ENCODE assay signal across 2 cellular contexts in the genomic region with DNA sequence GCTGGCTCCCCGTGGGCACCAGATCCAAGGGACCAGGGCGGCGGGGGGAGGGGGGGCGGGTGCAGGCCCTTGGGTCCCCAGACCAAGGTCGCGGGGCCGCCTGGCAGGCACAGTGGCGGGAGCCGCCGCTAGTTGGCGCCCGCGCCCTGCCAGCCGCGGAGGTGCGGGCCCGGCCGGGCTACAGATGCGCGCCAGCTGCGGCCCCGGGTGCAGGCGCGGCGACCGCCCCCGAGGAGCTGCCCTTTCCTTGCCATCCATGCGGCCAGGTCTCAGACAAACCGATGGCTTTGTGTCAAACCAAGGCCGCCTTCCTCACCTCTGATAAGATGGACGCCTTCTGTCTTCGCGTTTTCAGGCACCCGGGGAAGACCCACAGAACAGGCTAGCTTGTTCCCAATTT.
A peak's percentile ranks its signal among the peaks of the same experiment; 100 is the strongest.
TF ChIP-seq lines count a peak whose summit lies in the region.

No MANE protein-coding gene starts in this region.

TF ChIP-seq in HEK293T, 16 proteins besides CTCF, POLR2A, EP300 and RAD21 (continued from another document):
- TF ChIP-seq, protein P1, sequence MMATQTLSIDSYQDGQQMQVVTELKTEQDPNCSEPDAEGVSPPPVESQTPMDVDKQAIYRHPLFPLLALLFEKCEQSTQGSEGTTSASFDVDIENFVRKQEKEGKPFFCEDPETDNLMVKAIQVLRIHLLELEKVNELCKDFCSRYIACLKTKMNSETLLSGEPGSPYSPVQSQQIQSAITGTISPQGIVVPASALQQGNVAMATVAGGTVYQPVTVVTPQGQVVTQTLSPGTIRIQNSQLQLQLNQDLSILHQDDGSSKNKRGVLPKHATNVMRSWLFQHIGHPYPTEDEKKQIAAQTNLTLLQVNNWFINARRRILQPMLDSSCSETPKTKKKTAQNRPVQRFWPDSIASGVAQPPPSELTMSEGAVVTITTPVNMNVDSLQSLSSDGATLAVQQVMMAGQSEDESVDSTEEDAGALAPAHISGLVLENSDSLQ (IDR thresholded peaks at IDR 0.05), result no peak
- TF ChIP-seq TARDBP (IDR thresholded peaks at IDR 0.05), result no peak
- no peak for TF ChIP-seq LEF1 (IDR thresholded peaks at IDR 0.05; ENCODE audit: borderline replicate concordance)
- TF ChIP-seq FOXM1 (IDR thresholded peaks at IDR 0.05; ENCODE audit: borderline replicate concordance), result no peak
- TF ChIP-seq HDGF (IDR thresholded peaks at IDR 0.05; ENCODE audit: borderline replicate concordance), result no peak
- no peak for TF ChIP-seq ELF4 (IDR thresholded peaks at IDR 0.05)

TF ChIP-seq in GM12878, 131 proteins besides CTCF, POLR2A, EP300 and RAD21 (continued from another document):
- TF ChIP-seq, protein P2, sequence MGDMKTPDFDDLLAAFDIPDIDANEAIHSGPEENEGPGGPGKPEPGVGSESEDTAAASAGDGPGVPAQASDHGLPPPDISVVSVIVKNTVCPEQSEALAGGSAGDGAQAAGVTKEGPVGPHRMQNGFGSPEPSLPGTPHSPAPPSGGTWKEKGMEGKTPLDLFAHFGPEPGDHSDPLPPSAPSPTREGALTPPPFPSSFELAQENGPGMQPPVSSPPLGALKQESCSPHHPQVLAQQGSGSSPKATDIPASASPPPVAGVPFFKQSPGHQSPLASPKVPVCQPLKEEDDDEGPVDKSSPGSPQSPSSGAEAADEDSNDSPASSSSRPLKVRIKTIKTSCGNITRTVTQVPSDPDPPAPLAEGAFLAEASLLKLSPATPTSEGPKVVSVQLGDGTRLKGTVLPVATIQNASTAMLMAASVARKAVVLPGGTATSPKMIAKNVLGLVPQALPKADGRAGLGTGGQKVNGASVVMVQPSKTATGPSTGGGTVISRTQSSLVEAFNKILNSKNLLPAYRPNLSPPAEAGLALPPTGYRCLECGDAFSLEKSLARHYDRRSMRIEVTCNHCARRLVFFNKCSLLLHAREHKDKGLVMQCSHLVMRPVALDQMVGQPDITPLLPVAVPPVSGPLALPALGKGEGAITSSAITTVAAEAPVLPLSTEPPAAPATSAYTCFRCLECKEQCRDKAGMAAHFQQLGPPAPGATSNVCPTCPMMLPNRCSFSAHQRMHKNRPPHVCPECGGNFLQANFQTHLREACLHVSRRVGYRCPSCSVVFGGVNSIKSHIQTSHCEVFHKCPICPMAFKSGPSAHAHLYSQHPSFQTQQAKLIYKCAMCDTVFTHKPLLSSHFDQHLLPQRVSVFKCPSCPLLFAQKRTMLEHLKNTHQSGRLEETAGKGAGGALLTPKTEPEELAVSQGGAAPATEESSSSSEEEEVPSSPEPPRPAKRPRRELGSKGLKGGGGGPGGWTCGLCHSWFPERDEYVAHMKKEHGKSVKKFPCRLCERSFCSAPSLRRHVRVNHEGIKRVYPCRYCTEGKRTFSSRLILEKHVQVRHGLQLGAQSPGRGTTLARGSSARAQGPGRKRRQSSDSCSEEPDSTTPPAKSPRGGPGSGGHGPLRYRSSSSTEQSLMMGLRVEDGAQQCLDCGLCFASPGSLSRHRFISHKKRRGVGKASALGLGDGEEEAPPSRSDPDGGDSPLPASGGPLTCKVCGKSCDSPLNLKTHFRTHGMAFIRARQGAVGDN (IDR thresholded peaks at IDR 0.05), result peak; percentile 68; the same call in 1 of the 2 replicates
- TF ChIP-seq DPF2 (IDR thresholded peaks at IDR 0.05), result 0 out of 2 replicates have a peak, but pooled peaks have one; percentile 35
- peak; percentile 86; the same call in 1 of the 2 replicates for TF ChIP-seq SMARCA5 (IDR thresholded peaks at IDR 0.05)
- TF ChIP-seq TCF12 (IDR thresholded peaks at IDR 0.05; ENCODE audit: low read depth, low read length), result peak; percentile 81
- TF ChIP-seq, protein P3, sequence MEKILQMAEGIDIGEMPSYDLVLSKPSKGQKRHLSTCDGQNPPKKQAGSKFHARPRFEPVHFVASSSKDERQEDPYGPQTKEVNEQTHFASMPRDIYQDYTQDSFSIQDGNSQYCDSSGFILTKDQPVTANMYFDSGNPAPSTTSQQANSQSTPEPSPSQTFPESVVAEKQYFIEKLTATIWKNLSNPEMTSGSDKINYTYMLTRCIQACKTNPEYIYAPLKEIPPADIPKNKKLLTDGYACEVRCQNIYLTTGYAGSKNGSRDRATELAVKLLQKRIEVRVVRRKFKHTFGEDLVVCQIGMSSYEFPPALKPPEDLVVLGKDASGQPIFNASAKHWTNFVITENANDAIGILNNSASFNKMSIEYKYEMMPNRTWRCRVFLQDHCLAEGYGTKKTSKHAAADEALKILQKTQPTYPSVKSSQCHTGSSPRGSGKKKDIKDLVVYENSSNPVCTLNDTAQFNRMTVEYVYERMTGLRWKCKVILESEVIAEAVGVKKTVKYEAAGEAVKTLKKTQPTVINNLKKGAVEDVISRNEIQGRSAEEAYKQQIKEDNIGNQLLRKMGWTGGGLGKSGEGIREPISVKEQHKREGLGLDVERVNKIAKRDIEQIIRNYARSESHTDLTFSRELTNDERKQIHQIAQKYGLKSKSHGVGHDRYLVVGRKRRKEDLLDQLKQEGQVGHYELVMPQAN (conservative IDR thresholded peaks at IDR 0.05), result 0 out of 2 replicates have a peak, but pooled peaks have one; percentile 53
- TF ChIP-seq SUPT20H (IDR thresholded peaks at IDR 0.05; ENCODE audit: borderline replicate concordance, control insufficient read depth, low read depth, low read length), result no peak
- peak; percentile 51; the same call in 1 of the 2 replicates for TF ChIP-seq NR2F1 (conservative IDR thresholded peaks at IDR 0.05)
- peak; percentile 90 for TF ChIP-seq TCF3 (IDR thresholded peaks at IDR 0.05; ENCODE audit: borderline replicate concordance, insufficient read depth, low read depth, low read length)
- 0 out of 2 replicates have a peak, but pooled peaks have one; percentile 3 for TF ChIP-seq POLR2AphosphoS5 (IDR thresholded peaks at IDR 0.05; ENCODE audit: low read length)
- TF ChIP-seq, protein P4, sequence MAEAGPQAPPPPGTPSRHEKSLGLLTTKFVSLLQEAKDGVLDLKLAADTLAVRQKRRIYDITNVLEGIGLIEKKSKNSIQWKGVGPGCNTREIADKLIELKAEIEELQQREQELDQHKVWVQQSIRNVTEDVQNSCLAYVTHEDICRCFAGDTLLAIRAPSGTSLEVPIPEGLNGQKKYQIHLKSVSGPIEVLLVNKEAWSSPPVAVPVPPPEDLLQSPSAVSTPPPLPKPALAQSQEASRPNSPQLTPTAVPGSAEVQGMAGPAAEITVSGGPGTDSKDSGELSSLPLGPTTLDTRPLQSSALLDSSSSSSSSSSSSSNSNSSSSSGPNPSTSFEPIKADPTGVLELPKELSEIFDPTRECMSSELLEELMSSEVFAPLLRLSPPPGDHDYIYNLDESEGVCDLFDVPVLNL (IDR thresholded peaks at IDR 0.05; ENCODE audit: low read depth, low read length), result no peak
- TF ChIP-seq ZNF217 (IDR thresholded peaks at IDR 0.05), result peak; percentile 66; the same call in 1 of the 2 replicates
- TF ChIP-seq RB1 (IDR thresholded peaks at IDR 0.05; ENCODE audit: borderline replicate concordance), result no peak
- TF ChIP-seq BHLHE40 (IDR thresholded peaks at IDR 0.05; ENCODE audit: borderline replicate concordance in 1 of 2, low read depth in 2 of 2, low read length in 1 of 2), result peak in 1 of 2 experiments; percentile 49; a peak in 2 of 4 replicates
- TF ChIP-seq SMAD1 (IDR thresholded peaks at IDR 0.05; ENCODE audit: low read depth, partially characterized antibody), result no peak
